1 cellular context compared by ENCODE assay signal in the genomic region with DNA sequence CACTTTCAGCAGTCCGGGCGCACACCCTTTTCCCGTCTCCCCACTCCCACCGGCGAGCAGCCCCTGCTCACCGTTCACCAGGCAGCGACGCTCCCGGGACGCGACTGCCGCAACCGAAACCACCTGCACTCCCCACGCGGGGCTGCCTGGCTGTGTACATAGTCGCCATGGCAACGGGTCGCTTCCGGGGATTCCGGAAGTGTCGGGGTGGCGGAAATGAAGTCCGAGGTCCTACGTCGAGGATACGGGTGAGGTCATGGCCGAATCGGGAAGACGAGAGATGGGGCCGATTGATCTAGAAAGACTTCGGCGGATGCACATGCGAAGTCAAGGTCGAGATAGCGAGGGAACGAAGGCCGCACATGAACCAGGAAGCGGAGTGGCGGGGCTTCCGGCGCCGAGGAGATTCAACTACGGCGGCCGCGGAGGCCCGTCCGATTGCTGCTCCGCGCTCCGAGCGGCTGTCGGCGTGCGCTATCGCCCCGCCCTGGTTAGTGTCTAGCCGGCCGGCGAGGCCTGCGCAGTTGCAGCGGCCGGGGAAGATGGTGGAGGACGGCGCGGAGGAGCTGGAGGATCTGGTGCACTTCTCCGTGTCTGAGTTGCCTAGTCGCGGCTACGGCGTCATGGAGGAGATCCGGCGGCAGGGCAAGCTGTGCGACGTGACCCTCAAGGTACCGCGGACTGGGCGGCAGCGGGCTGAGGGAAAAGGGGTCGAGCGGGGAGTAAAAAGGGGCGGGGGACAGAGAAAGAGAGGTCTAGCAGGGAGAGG.
TF ChIP-seq lines count a peak whose summit lies in the region.

A gene with protein sequence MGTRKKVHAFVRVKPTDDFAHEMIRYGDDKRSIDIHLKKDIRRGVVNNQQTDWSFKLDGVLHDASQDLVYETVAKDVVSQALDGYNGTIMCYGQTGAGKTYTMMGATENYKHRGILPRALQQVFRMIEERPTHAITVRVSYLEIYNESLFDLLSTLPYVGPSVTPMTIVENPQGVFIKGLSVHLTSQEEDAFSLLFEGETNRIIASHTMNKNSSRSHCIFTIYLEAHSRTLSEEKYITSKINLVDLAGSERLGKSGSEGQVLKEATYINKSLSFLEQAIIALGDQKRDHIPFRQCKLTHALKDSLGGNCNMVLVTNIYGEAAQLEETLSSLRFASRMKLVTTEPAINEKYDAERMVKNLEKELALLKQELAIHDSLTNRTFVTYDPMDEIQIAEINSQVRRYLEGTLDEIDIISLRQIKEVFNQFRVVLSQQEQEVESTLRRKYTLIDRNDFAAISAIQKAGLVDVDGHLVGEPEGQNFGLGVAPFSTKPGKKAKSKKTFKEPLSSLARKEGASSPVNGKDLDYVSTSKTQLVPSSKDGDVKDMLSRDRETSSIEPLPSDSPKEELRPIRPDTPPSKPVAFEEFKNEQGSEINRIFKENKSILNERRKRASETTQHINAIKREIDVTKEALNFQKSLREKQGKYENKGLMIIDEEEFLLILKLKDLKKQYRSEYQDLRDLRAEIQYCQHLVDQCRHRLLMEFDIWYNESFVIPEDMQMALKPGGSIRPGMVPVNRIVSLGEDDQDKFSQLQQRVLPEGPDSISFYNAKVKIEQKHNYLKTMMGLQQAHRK (minus strand): TSS at position 376 of the 769 bp plus-strand sequence. CDS start 5,425 bp downstream, outside the sequence.
A gene (plus strand): TSS at position 521 of the 769 bp plus-strand sequence. CDS start 22 bp downstream, at position 543.

TF ChIP-seq in HEK293, 187 proteins besides CTCF, POLR2A, EP300 and RAD21 (continued from another document):
- TF ChIP-seq, protein P1, sequence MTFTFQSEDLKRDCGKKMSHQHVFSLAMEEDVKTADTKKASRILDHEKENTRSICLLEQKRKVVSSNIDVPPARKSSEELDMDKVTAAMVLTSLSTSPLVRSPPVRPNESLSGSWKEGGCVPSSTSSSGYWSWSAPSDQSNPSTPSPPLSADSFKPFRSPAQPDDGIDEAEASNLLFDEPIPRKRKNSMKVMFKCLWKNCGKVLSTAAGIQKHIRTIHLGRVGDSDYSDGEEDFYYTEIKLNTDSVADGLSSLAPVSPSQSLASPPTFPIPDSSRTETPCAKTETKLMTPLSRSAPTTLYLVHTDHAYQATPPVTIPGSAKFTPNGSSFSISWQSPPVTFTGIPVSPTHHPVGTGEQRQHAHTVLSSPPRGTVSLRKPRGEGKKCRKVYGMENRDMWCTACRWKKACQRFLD (tag by site-specific recombination; IDR thresholded peaks at IDR 0.05) = peak; percentile 99
- TF ChIP-seq ZNF133 (tag by site-specific recombination; IDR thresholded peaks at IDR 0.05) = no peak
- peak; percentile 44; the same call in 1 of the 2 replicates for TF ChIP-seq ZBTB8A (tag by site-specific recombination; IDR thresholded peaks at IDR 0.05)
- TF ChIP-seq ZNF629 (tag by site-specific recombination; IDR thresholded peaks at IDR 0.05) = peak; percentile 99
- 0 out of 2 replicates have a peak, but pooled peaks have one; percentile 2 for TF ChIP-seq ZNF146 (tag by site-specific recombination; IDR thresholded peaks at IDR 0.05)
- TF ChIP-seq ZNF2 (tag by site-specific recombination; IDR thresholded peaks at IDR 0.05) = peak; percentile 75; the same call in 1 of the 2 replicates
- TF ChIP-seq, protein P2, sequence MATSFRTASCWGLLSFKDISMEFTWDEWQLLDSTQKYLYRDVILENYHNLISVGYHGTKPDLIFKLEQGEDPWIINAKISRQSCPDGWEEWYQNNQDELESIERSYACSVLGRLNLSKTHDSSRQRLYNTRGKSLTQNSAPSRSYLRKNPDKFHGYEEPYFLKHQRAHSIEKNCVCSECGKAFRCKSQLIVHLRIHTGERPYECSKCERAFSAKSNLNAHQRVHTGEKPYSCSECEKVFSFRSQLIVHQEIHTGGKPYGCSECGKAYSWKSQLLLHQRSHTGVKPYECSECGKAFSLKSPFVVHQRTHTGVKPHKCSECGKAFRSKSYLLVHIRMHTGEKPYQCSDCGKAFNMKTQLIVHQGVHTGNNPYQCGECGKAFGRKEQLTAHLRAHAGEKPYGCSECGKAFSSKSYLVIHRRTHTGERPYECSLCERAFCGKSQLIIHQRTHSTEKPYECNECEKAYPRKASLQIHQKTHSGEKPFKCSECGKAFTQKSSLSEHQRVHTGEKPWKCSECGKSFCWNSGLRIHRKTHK (tag by site-specific recombination; IDR thresholded peaks at IDR 0.05) = no peak
- TF ChIP-seq ZNF776 (tag by site-specific recombination; IDR thresholded peaks at IDR 0.05; ENCODE audit: borderline replicate concordance) = no peak
- peak; percentile 64 for TF ChIP-seq SP3 (tag by site-specific recombination; IDR thresholded peaks at IDR 0.05)
- TF ChIP-seq ZNF24 (tag by site-specific recombination; IDR thresholded peaks at IDR 0.05) = peak; percentile 68
- no peak for TF ChIP-seq ZNF792 (tag by site-specific recombination; IDR thresholded peaks at IDR 0.05)
- peak; percentile 81 for TF ChIP-seq ZBTB20 (tag by site-specific recombination; IDR thresholded peaks at IDR 0.05)
- TF ChIP-seq, protein P3, sequence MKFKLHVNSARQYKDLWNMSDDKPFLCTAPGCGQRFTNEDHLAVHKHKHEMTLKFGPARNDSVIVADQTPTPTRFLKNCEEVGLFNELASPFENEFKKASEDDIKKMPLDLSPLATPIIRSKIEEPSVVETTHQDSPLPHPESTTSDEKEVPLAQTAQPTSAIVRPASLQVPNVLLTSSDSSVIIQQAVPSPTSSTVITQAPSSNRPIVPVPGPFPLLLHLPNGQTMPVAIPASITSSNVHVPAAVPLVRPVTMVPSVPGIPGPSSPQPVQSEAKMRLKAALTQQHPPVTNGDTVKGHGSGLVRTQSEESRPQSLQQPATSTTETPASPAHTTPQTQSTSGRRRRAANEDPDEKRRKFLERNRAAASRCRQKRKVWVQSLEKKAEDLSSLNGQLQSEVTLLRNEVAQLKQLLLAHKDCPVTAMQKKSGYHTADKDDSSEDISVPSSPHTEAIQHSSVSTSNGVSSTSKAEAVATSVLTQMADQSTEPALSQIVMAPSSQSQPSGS (tag by site-specific recombination; IDR thresholded peaks at IDR 0.05; ENCODE audit: low read depth) = peak; percentile 77
- peak; percentile 25; the same call in 1 of the 2 replicates for TF ChIP-seq KLF10 (tag by site-specific recombination; IDR thresholded peaks at IDR 0.05)
- TF ChIP-seq, protein P4, sequence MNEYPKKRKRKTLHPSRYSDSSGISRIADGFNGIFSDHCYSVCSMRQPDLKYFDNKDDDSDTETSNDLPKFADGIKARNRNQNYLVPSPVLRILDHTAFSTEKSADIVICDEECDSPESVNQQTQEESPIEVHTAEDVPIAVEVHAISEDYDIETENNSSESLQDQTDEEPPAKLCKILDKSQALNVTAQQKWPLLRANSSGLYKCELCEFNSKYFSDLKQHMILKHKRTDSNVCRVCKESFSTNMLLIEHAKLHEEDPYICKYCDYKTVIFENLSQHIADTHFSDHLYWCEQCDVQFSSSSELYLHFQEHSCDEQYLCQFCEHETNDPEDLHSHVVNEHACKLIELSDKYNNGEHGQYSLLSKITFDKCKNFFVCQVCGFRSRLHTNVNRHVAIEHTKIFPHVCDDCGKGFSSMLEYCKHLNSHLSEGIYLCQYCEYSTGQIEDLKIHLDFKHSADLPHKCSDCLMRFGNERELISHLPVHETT (tag by site-specific recombination; IDR thresholded peaks at IDR 0.05) = peak; percentile 81; the same call in 1 of the 2 replicates
- no peak for TF ChIP-seq IKZF3 (tag by site-specific recombination; IDR thresholded peaks at IDR 0.05)
- TF ChIP-seq, protein P5, sequence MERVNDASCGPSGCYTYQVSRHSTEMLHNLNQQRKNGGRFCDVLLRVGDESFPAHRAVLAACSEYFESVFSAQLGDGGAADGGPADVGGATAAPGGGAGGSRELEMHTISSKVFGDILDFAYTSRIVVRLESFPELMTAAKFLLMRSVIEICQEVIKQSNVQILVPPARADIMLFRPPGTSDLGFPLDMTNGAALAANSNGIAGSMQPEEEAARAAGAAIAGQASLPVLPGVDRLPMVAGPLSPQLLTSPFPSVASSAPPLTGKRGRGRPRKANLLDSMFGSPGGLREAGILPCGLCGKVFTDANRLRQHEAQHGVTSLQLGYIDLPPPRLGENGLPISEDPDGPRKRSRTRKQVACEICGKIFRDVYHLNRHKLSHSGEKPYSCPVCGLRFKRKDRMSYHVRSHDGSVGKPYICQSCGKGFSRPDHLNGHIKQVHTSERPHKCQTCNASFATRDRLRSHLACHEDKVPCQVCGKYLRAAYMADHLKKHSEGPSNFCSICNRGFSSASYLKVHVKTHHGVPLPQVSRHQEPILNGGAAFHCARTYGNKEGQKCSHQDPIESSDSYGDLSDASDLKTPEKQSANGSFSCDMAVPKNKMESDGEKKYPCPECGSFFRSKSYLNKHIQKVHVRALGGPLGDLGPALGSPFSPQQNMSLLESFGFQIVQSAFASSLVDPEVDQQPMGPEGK (tag by site-specific recombination; IDR thresholded peaks at IDR 0.05) = peak; percentile 40; the same call in 1 of the 2 replicates
- TF ChIP-seq, protein P6, sequence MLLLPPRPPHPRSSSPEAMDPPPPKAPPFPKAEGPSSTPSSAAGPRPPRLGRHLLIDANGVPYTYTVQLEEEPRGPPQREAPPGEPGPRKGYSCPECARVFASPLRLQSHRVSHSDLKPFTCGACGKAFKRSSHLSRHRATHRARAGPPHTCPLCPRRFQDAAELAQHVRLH (tag by site-specific recombination; IDR thresholded peaks at IDR 0.05) = peak; percentile 88
- TF ChIP-seq ZNF335 (tag by site-specific recombination; conservative IDR thresholded peaks at IDR 0.05) = peak; percentile 95
- TF ChIP-seq GLIS2 (tag by site-specific recombination; IDR thresholded peaks at IDR 0.05) = 0 out of 2 replicates have a peak, but pooled peaks have one; percentile 30
- TF ChIP-seq, protein P7, sequence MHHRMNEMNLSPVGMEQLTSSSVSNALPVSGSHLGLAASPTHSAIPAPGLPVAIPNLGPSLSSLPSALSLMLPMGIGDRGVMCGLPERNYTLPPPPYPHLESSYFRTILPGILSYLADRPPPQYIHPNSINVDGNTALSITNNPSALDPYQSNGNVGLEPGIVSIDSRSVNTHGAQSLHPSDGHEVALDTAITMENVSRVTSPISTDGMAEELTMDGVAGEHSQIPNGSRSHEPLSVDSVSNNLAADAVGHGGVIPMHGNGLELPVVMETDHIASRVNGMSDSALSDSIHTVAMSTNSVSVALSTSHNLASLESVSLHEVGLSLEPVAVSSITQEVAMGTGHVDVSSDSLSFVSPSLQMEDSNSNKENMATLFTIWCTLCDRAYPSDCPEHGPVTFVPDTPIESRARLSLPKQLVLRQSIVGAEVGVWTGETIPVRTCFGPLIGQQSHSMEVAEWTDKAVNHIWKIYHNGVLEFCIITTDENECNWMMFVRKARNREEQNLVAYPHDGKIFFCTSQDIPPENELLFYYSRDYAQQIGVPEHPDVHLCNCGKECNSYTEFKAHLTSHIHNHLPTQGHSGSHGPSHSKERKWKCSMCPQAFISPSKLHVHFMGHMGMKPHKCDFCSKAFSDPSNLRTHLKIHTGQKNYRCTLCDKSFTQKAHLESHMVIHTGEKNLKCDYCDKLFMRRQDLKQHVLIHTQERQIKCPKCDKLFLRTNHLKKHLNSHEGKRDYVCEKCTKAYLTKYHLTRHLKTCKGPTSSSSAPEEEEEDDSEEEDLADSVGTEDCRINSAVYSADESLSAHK (tag by site-specific recombination; IDR thresholded peaks at IDR 0.05) = peak; percentile 46
- TF ChIP-seq, protein P8, sequence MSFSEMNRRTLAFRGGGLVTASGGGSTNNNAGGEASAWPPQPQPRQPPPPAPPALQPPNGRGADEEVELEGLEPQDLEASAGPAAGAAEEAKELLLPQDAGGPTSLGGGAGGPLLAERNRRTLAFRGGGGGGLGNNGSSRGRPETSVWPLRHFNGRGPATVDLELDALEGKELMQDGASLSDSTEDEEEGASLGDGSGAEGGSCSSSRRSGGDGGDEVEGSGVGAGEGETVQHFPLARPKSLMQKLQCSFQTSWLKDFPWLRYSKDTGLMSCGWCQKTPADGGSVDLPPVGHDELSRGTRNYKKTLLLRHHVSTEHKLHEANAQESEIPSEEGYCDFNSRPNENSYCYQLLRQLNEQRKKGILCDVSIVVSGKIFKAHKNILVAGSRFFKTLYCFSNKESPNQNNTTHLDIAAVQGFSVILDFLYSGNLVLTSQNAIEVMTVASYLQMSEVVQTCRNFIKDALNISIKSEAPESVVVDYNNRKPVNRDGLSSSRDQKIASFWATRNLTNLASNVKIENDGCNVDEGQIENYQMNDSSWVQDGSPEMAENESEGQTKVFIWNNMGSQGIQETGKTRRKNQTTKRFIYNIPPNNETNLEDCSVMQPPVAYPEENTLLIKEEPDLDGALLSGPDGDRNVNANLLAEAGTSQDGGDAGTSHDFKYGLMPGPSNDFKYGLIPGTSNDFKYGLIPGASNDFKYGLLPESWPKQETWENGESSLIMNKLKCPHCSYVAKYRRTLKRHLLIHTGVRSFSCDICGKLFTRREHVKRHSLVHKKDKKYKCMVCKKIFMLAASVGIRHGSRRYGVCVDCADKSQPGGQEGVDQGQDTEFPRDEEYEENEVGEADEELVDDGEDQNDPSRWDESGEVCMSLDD (tag by site-specific recombination; IDR thresholded peaks at IDR 0.05) = no peak
- TF ChIP-seq, protein P9, sequence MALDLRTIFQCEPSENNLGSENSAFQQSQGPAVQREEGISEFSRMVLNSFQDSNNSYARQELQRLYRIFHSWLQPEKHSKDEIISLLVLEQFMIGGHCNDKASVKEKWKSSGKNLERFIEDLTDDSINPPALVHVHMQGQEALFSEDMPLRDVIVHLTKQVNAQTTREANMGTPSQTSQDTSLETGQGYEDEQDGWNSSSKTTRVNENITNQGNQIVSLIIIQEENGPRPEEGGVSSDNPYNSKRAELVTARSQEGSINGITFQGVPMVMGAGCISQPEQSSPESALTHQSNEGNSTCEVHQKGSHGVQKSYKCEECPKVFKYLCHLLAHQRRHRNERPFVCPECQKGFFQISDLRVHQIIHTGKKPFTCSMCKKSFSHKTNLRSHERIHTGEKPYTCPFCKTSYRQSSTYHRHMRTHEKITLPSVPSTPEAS (tag by site-specific recombination; IDR thresholded peaks at IDR 0.05) = peak; percentile 27; the same call in 1 of the 2 replicates
- TF ChIP-seq, protein P10, sequence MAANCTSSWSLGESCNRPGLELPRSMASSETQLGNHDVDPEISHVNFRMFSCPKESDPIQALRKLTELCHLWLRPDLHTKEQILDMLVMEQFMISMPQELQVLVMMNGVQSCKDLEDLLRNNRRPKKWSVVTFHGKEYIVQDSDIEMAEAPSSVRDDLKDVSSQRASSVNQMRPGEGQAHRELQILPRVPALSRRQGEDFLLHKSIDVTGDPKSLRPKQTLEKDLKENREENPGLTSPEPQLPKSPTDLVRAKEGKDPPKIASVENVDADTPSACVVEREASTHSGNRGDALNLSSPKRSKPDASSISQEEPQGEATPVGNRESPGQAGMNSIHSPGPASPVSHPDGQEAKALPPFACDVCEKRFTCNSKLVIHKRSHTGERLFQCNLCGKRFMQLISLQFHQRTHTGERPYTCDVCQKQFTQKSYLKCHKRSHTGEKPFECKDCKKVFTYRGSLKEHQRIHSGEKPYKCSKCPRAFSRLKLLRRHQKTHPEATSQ (tag by site-specific recombination; IDR thresholded peaks at IDR 0.05) = peak; percentile 27; the same call in 1 of the 2 replicates
- TF ChIP-seq ZXDB (tag by site-specific recombination; IDR thresholded peaks at IDR 0.05) = peak; percentile 95
- peak; percentile 84 for TF ChIP-seq SP7 (tag by site-specific recombination; IDR thresholded peaks at IDR 0.05)
- TF ChIP-seq GLIS1 (tag by site-specific recombination; IDR thresholded peaks at IDR 0.05) = peak; percentile 54
